11 cellular contexts compared by ENCODE assay signal in the genomic region with DNA sequence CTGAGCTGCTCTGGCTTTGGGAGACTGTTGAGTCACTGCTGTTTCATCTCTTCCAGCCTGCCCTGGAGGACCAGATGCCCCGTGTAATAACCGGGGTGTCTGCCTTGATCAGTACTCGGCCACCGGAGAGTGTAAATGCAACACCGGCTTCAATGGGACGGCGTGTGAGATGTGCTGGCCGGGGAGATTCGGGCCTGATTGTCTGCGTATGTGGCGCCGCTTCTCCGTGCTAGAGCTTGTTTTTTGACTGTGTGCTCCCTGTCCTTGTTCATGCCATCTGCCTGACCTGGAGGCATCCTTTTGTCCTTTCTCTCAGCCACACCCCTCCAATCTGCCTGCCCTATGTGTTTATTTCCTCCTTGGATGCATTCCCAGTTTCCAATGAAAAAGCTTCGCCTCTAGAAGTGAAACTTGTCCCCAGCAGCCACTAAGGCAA.
DNase-seq lines count a peak whose midpoint lies in the region; ATAC-seq and TF ChIP-seq lines count a peak whose summit lies in the region.
"Had no signal": no experiment of that assay in that cellular context is flagged by ENCODE, and none has a peak within 500 bp of the region (broad histone marks: within the 10 kb centered on the region; RNA-seq: fewer than 3 reads in every experiment).

No MANE protein-coding gene starts in this region.

- H3K4me3 Mint-ChIP-seq in activated CD8-positive, alpha-beta T cell treated with anti-CD3 and anti-CD28 coated beads, Interleukin-2, amount 10 ng/mL, durations not matched to agents 7 days and 5 days, result no peak overlapping the region

- H4K20me1 ChIP-seq in fibroblast of lung (ENCODE audit: control insufficient read depth, extremely low read depth, insufficient read depth, low read length), result no peaks in the 10 kb centered on the region

- H3K4me1 ChIP-seq in fibroblast of lung (ENCODE audit: control insufficient read depth, extremely low read depth, insufficient read depth, low read length) (no peaks in the 10 kb centered on the region), testis (no peaks in the 10 kb centered on the region), trophoblast cell (ENCODE audit: control insufficient read depth in 1 of 2, insufficient read depth in 2 of 2, low read length in 2 of 2) (no peaks in the 10 kb centered on the region)

- H3K9me3 Mint-ChIP-seq in activated CD8-positive, alpha-beta T cell treated with anti-CD3 and anti-CD28 coated beads, Interleukin-2, amount 10 ng/mL, durations not matched to agents 7 days and 5 days (ENCODE audit: insufficient read depth), result no peaks in the 10 kb centered on the region

- no peak overlapping the region for H2BK5ac ChIP-seq in trophoblast cell (ENCODE audit: low read depth, low read length, poor library complexity)

- H4K91ac ChIP-seq in trophoblast cell (ENCODE audit: low read depth, low read length), result no peak overlapping the region

- no peak overlapping the region for H3K27ac Mint-ChIP-seq in activated CD8-positive, alpha-beta T cell treated with anti-CD3 and anti-CD28 coated beads, Interleukin-2, amount 10 ng/mL, durations not matched to agents 7 days and 5 days

- peak overlapping the region; percentile 25 for H3K4me2 ChIP-seq in fibroblast of lung (ENCODE audit: extremely low read depth, insufficient read depth, low read length)
- H3K4me2 ChIP-seq in trophoblast cell (ENCODE audit: low read length), result no peak overlapping the region

- H3K27me3 Mint-ChIP-seq in activated CD8-positive, alpha-beta T cell treated with anti-CD3 and anti-CD28 coated beads, Interleukin-2, amount 10 ng/mL, durations not matched to agents 7 days and 5 days (ENCODE audit: low read depth), result peaks cover 10% of the 10 kb centered on the region

- H3K14ac ChIP-seq in trophoblast cell (ENCODE audit: low read length), result no peak overlapping the region

- no peaks in the 10 kb centered on the region for H3K36me3 ChIP-seq in fibroblast of lung (ENCODE audit: control insufficient read depth, insufficient read depth, low read length)
- no peaks in the 10 kb centered on the region for H3K36me3 ChIP-seq in testis (ENCODE audit: low read depth, missing control alignments)
- no peaks in the 10 kb centered on the region for H3K36me3 ChIP-seq in trophoblast cell (ENCODE audit: control insufficient read depth in 1 of 2, insufficient read depth in 2 of 2, low read length in 2 of 2)

- DNase-seq in LoVo (ENCODE audit: low spot score) (peak; percentile 81), NCI-H774 (lab: John Stamatoyannopoulos, UW) (peak; percentile 81), fibroblast of lung (ENCODE audit: low read depth in 2 of 2) (peak; percentile 10 to 25), testis (peak; percentile 16), trophoblast cell (no peak)
- no peak for DNase-seq in activated CD8-positive, alpha-beta T cell treated with anti-CD3 and anti-CD28 coated beads, Interleukin-2, amount 10 ng/mL, durations not matched to agents 7 days and 5 days
- no peak for DNase-seq in activated CD8-positive, alpha-beta memory T cell treated with anti-CD3 and anti-CD28 coated beads for 24 hours
- DNase-seq: activated CD8-positive, alpha-beta memory T cell treated with anti-CD3 and anti-CD28 coated beads, Interleukin-2, amount 50 U/mL, for 48 hours; effector CD4-positive, alpha-beta T cell; H7 had no signal

- no peaks in the 10 kb centered on the region for H3K79me1 ChIP-seq in trophoblast cell (ENCODE audit: low read length)

- no peak overlapping the region for H3K23ac ChIP-seq in trophoblast cell (ENCODE audit: low read length)

- no peaks in the 10 kb centered on the region for H3K36me3 Mint-ChIP-seq in activated CD8-positive, alpha-beta T cell treated with anti-CD3 and anti-CD28 coated beads, Interleukin-2, amount 10 ng/mL, durations not matched to agents 7 days and 5 days (ENCODE audit: low read depth)

- H3K18ac ChIP-seq in trophoblast cell (ENCODE audit: low read length), result no peak overlapping the region

- H4K12ac ChIP-seq in trophoblast cell (ENCODE audit: low read depth, low read length), result no peak overlapping the region

- H3K9me3 ChIP-seq in fibroblast of lung (ENCODE audit: control insufficient read depth, insufficient read depth, low read depth, low read length) (no peaks in the 10 kb centered on the region), testis (no peaks in the 10 kb centered on the region), trophoblast cell (ENCODE audit: insufficient read depth, low read depth, low read length) (peaks cover 2% of the 10 kb centered on the region)

- no peak for ATAC-seq in activated CD8-positive, alpha-beta T cell treated with anti-CD3 and anti-CD28 coated beads, Interleukin-2, amount 10 ng/mL, durations not matched to agents 7 days and 5 days
- ATAC-seq: GM12878 had no signal

- no peaks in the 10 kb centered on the region for H3K4me1 Mint-ChIP-seq in activated CD8-positive, alpha-beta T cell treated with anti-CD3 and anti-CD28 coated beads, Interleukin-2, amount 10 ng/mL, durations not matched to agents 7 days and 5 days (ENCODE audit: low read depth)

- TF ChIP-seq CTCF in fibroblast of lung (conservative IDR thresholded peaks at IDR 0.05 in 1 of 2, IDR thresholded peaks at IDR 0.05 in 1 of 2; ENCODE audit: low read depth in 1 of 2, low read length in 2 of 2) (no peak), testis (IDR thresholded peaks at IDR 0.05) (no peak)

- no peak overlapping the region for H2BK12ac ChIP-seq in trophoblast cell (ENCODE audit: low read length)

- no peak for TF ChIP-seq POLR2A in testis (IDR thresholded peaks at IDR 0.05)

- CTCF ChIA-PET in activated CD8-positive, alpha-beta T cell treated with anti-CD3 and anti-CD28 coated beads, Interleukin-2, amount 10 ng/mL, durations not matched to agents 7 days and 5 days (lab: Charles Lee), result no interaction called here

- H4K8ac ChIP-seq in trophoblast cell (ENCODE audit: low read depth, low read length), result no peak overlapping the region

- H2AFZ ChIP-seq in fibroblast of lung (ENCODE audit: low read length), result no peak overlapping the region
- no peak overlapping the region for H2AFZ ChIP-seq in trophoblast cell (ENCODE audit: insufficient read depth, low read length, poor library complexity)

- H2AK5ac ChIP-seq in trophoblast cell (ENCODE audit: low read length), result no peak overlapping the region

- H3K27me3 ChIP-seq in fibroblast of lung (ENCODE audit: control insufficient read depth, insufficient read depth, low read length) (peaks cover 4% of the 10 kb centered on the region), testis (no peaks in the 10 kb centered on the region), trophoblast cell (ENCODE audit: insufficient read depth, low read length) (no peaks in the 10 kb centered on the region)

- H2BK120ac ChIP-seq in trophoblast cell (ENCODE audit: insufficient read depth, low read length, poor library complexity), result no peak overlapping the region

- intact Hi-C loops in testis (cut with DNase I; ENCODE audit: low total_unique reads), result no loop called here

- H3K27ac ChIP-seq in fibroblast of lung (ENCODE audit: insufficient read depth, low read length), result no peak overlapping the region
- no peak overlapping the region for H3K27ac ChIP-seq in testis
- H3K27ac ChIP-seq in trophoblast cell (ENCODE audit: low read depth, low read length), result no peak overlapping the region

- H3K79me2 ChIP-seq in fibroblast of lung (ENCODE audit: control insufficient read depth, insufficient read depth, low read length) (no peaks in the 10 kb centered on the region), trophoblast cell (ENCODE audit: control insufficient read depth, insufficient read depth, low read length, poor library complexity) (no peaks in the 10 kb centered on the region)

- no peak overlapping the region for H3K4ac ChIP-seq in trophoblast cell (ENCODE audit: low read depth, low read length)

- 70 to 74% methylated on average over 14 of the region's 14 CpGs for WGBS in testis, 2 donors
- no CpG with 5 or more reads among the region's 14 CpGs for WGBS in trophoblast cell (ENCODE audit: extremely low coverage, insufficient coverage, insufficient read length)

- H3K4me3 ChIP-seq in fibroblast of lung (replicated peaks in 1 of 4; ENCODE audit: control extremely low read depth in 1 of 4, insufficient read depth in 1 of 4, low read depth in 3 of 4, low read length in 4 of 4) (no peak overlapping the region), testis (no peak overlapping the region), trophoblast cell (ENCODE audit: low read depth, low read length) (no peak overlapping the region)
- H3K4me3 ChIP-seq: GM12878 had no signal

- H3K9ac ChIP-seq in fibroblast of lung (ENCODE audit: insufficient read depth, low read length) (no peak overlapping the region), trophoblast cell (ENCODE audit: low read length) (no peak overlapping the region)

- POLR2A ChIA-PET in activated CD8-positive, alpha-beta T cell treated with anti-CD3 and anti-CD28 coated beads, Interleukin-2, amount 10 ng/mL, durations not matched to agents 7 days and 5 days (lab: Charles Lee), result no interaction called here

Comparison
In these comparisons a context has a peak if more than half of its experiments do, and no peak if none do; other contexts are left out.
1. DNase-seq: peak in LoVo (single experiment), NCI-H774 (single experiment), fibroblast of lung (2 of 2) and testis (single experiment); none in trophoblast cell (0 of 2), activated CD8-positive, alpha-beta T cell treated with anti-CD3 and anti-CD28 coated beads, Interleukin-2, amount 10 ng/mL, durations not matched to agents 7 days and 5 days (single experiment) and activated CD8-positive, alpha-beta memory T cell treated with anti-CD3 and anti-CD28 coated beads for 24 hours (single experiment).